In the genomic region with DNA sequence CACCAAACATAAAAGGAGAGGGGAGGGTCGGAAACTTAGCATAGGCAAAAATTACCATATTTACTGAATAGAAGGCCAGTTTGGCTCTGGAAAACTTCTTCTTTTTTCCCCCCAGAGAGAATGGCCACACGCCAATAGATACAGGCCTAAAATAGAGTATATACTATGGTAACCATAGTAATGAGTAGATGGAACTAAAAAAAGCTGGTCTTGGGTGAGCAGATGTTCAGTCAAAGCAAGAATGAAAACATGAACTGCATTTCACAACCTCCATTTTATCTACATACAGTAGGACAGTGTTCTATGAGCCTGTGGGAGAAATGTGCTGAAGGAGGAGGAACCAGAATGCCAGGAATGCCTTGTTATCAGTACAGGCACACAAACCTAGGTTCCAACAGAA, we compare ENCODE assay signal across 11 cellular contexts.
A peak's percentile ranks its signal among the peaks of the same experiment; 100 is the strongest.
DNase-seq lines count a peak whose midpoint lies in the region; ATAC-seq and TF ChIP-seq lines count a peak whose summit lies in the region.
"Had no signal": no experiment of that assay in that cellular context is flagged by ENCODE, and none has a peak within 500 bp of the region (broad histone marks: within the 10 kb centered on the region; RNA-seq: fewer than 3 reads in every experiment).

No MANE protein-coding gene starts in this region.

- no peak overlapping the region for H3K4me3 Mint-ChIP-seq in activated naive CD8-positive, alpha-beta T cell treated with anti-CD3 and anti-CD28 coated beads, Interleukin-2, amount 50 U/mL, for 24 hours
- no peak overlapping the region for H3K4me3 Mint-ChIP-seq in nephron progenitor cell

- H3K36me3 Mint-ChIP-seq in activated naive CD8-positive, alpha-beta T cell treated with anti-CD3 and anti-CD28 coated beads, Interleukin-2, amount 50 U/mL, for 24 hours (ENCODE audit: low read depth), result no peaks in the 10 kb centered on the region
- H3K36me3 Mint-ChIP-seq in nephron progenitor cell (ENCODE audit: low read depth), result no peaks in the 10 kb centered on the region

- peaks cover 5% of the 10 kb centered on the region for H3K27me3 Mint-ChIP-seq in activated naive CD8-positive, alpha-beta T cell treated with anti-CD3 and anti-CD28 coated beads, Interleukin-2, amount 50 U/mL, for 24 hours
- no peaks in the 10 kb centered on the region for H3K27me3 Mint-ChIP-seq in nephron progenitor cell (ENCODE audit: low read depth, poor library complexity)

- no peaks in the 10 kb centered on the region for H3K9me3 ChIP-seq in esophagus squamous epithelium
- H3K9me3 ChIP-seq: neutrophil, Peyer's patch had no signal

- no peaks in the 10 kb centered on the region for H3K4me1 ChIP-seq in esophagus squamous epithelium
- H3K4me1 ChIP-seq: Peyer's patch had no signal

- TF ChIP-seq POLR2A in esophagus squamous epithelium (IDR thresholded peaks at IDR 0.05), result no peak

- H3K4me3 ChIP-seq in esophagus squamous epithelium, result no peak overlapping the region
- H3K4me3 ChIP-seq: Peyer's patch had no signal

- H3K27me3 ChIP-seq in esophagus squamous epithelium, result no peaks in the 10 kb centered on the region
- H3K27me3 ChIP-seq: neutrophil, Peyer's patch had no signal

- DNase-seq in NOMO-1 treated with DMSO at 0.1 percent for 48 hours (lab: John Stamatoyannopoulos, UW; ENCODE audit: unreplicated experiment), result peak; percentile 98
- peak; percentile 89 for DNase-seq in iris pigment epithelial cell (ENCODE audit: low read depth)
- DNase-seq in hypothalamus (lab: John Stamatoyannopoulos, UW), result no peak
- DNase-seq in activated naive CD8-positive, alpha-beta T cell treated with anti-CD3 and anti-CD28 coated beads, Interleukin-2, amount 50 U/mL, for 24 hours, result no peak
- DNase-seq in nephron progenitor cell, result no peak
- DNase-seq in esophagus squamous epithelium (lab: John Stamatoyannopoulos, UW), result no peak
- DNase-seq: activated CD8-positive, alpha-beta memory T cell treated with anti-CD3 and anti-CD28 coated beads, Interleukin-2, amount 50 U/mL, for 48 hours; Peyer's patch had no signal

- H3K9me3 Mint-ChIP-seq in activated naive CD8-positive, alpha-beta T cell treated with anti-CD3 and anti-CD28 coated beads, Interleukin-2, amount 50 U/mL, for 24 hours, result no peaks in the 10 kb centered on the region
- no peaks in the 10 kb centered on the region for H3K9me3 Mint-ChIP-seq in nephron progenitor cell

- ATAC-seq in GM18519 (IDR thresholded peaks at IDR 0.05; ENCODE audit: low FRiP score, unreplicated experiment) (peak; percentile 76), HG02938 (IDR thresholded peaks at IDR 0.05; ENCODE audit: unreplicated experiment) (peak; percentile 90)
- ATAC-seq in activated naive CD8-positive, alpha-beta T cell treated with anti-CD3 and anti-CD28 coated beads, Interleukin-2, amount 50 U/mL, for 24 hours, result no peak

- intact Hi-C loops in esophagus squamous epithelium (cut with DNase I), result no loop called here

- H3K27ac Mint-ChIP-seq in activated naive CD8-positive, alpha-beta T cell treated with anti-CD3 and anti-CD28 coated beads, Interleukin-2, amount 50 U/mL, for 24 hours, result no peak overlapping the region
- H3K27ac Mint-ChIP-seq in nephron progenitor cell, result no peak overlapping the region

- no peaks in the 10 kb centered on the region for H3K4me1 Mint-ChIP-seq in activated naive CD8-positive, alpha-beta T cell treated with anti-CD3 and anti-CD28 coated beads, Interleukin-2, amount 50 U/mL, for 24 hours
- H3K4me1 Mint-ChIP-seq in nephron progenitor cell, result no peaks in the 10 kb centered on the region

- 48 to 63% methylated on average over 2 of the region's 2 CpGs for whole genome bisulfite sequencing in esophagus squamous epithelium, 2 donors

- TF ChIP-seq CTCF in nephron progenitor cell (IDR thresholded peaks at IDR 0.05) (no peak), esophagus squamous epithelium (IDR thresholded peaks at IDR 0.05) (no peak)

- H3K36me3 ChIP-seq in esophagus squamous epithelium, result no peaks in the 10 kb centered on the region
- H3K36me3 ChIP-seq: neutrophil, Peyer's patch had no signal

- H3K27ac ChIP-seq in esophagus squamous epithelium, result no peak overlapping the region
- H3K27ac ChIP-seq: neutrophil, Peyer's patch had no signal

Comparison
In these comparisons a context has a peak if more than half of its experiments do, and no peak if none do; other contexts are left out.
1. DNase-seq: peak in NOMO-1 treated with DMSO at 0.1 percent for 48 hours (single experiment) and iris pigment epithelial cell (single experiment); none in hypothalamus (0 of 51), activated naive CD8-positive, alpha-beta T cell treated with anti-CD3 and anti-CD28 coated beads, Interleukin-2, amount 50 U/mL, for 24 hours (single experiment), nephron progenitor cell (single experiment) and esophagus squamous epithelium (single experiment).